In the genomic region with DNA sequence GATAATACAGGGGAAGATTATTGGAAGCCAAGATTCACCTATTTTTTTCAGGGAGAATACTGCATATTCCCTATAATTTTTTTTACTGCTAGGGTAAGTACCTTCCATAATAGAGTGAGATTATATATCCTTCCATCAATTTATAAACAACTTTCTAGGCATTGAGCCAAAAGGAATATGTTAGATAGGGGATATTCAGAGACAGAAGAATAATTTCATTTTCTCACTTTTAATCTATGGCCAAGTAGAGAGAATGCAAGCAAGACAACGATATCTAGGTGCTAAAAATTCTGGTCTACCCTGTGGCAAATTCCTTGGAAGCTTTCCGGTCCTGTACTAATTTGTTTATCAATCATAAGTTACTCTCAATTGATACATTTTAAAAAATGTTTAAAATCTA, we compare ENCODE assay signal across 24 cellular contexts.
"Had no signal": no experiment of that assay in that cellular context is flagged by ENCODE, and none has a peak within 500 bp of the region (broad histone marks: within the 10 kb centered on the region; RNA-seq: fewer than 3 reads in every experiment).

No MANE protein-coding gene starts in this region.

- H3K9me3 ChIP-seq: esophagus squamous epithelium, left ventricle myocardium inferior, lower lobe of right lung, spleen, testis, tibial nerve, upper lobe of right lung, vagina had no signal

- DNase-seq: effector memory CD4-positive, alpha-beta T cell; esophagus squamous epithelium; foreskin fibroblast; immature natural killer cell; kidney; left cardiac atrium; left ventricle myocardium inferior; lower lobe of right lung; naive B cell; posterior cingulate gyrus; spleen; stimulated activated CD4-positive, alpha-beta T cell treated with anti-CD3 and anti-CD28 coated beads, Interleukin-15, amount 100 ng/mL, for 24 hours; stimulated activated CD4-positive, alpha-beta T cell treated with anti-CD3 and anti-CD28 coated beads, Interleukin-1b, Interleukin-23, amount 100 ng/mL, for 48 hours; stimulated activated CD4-positive, alpha-beta T cell treated with anti-CD3 and anti-CD28 coated beads, Interleukin-4, amount 100 ng/mL, for 24 hours; stimulated activated naive CD8-positive, alpha-beta T cell treated with anti-CD3 and anti-CD28 coated beads, Interleukin-15, amount 100 ng/mL, for 72 hours; testis; upper lobe of right lung had no signal

- H3K4me3 ChIP-seq: esophagus squamous epithelium, lower lobe of right lung, spleen, testis, tibial nerve, upper lobe of right lung, vagina had no signal

- H3K36me3 ChIP-seq: esophagus squamous epithelium, left ventricle myocardium inferior, lower lobe of right lung, tibial nerve, upper lobe of right lung, vagina had no signal

- ATAC-seq: left cardiac atrium; lower lobe of right lung; stimulated activated memory B cell treated with anti-CD40 and anti-IgM and Interleukin-4, amounts not matched to agents 10 μg/mL and 1 μg/mL and 100 μg/mL, for 72 hours; stimulated activated naive CD8-positive, alpha-beta T cell treated with anti-CD3 and anti-CD28 coated beads, Interleukin-15, amount 100 ng/mL, for 72 hours; upper lobe of right lung had no signal

- H3K4me3 Mint-ChIP-seq: immature natural killer cell; memory B cell; nephron; stimulated activated memory B cell treated with anti-CD40 and anti-IgM and Interleukin-4, amounts not matched to agents 10 μg/mL and 1 μg/mL and 100 μg/mL, for 72 hours; stimulated activated naive CD8-positive, alpha-beta T cell treated with anti-CD3 and anti-CD28 coated beads, Interleukin-15, amount 100 ng/mL, for 72 hours had no signal

- H3K27ac ChIP-seq: epithelial cell of prostate, esophagus squamous epithelium, lower lobe of right lung, spleen, testis, upper lobe of right lung, vagina had no signal

- H3K4me1 Mint-ChIP-seq: stimulated activated memory B cell treated with anti-CD40 and anti-IgM and Interleukin-4, amounts not matched to agents 10 μg/mL and 1 μg/mL and 100 μg/mL, for 72 hours; stimulated activated naive CD8-positive, alpha-beta T cell treated with anti-CD3 and anti-CD28 coated beads, Interleukin-15, amount 100 ng/mL, for 72 hours had no signal

- FAIRE-seq: endometrium, kidney had no signal

- H3K36me3 Mint-ChIP-seq: immature natural killer cell had no signal

- H3K27me3 Mint-ChIP-seq: memory B cell; naive B cell; stimulated activated memory B cell treated with anti-CD40 and anti-IgM and Interleukin-4, amounts not matched to agents 10 μg/mL and 1 μg/mL and 100 μg/mL, for 72 hours; stimulated activated naive CD8-positive, alpha-beta T cell treated with anti-CD3 and anti-CD28 coated beads, Interleukin-15, amount 100 ng/mL, for 72 hours had no signal

- H3K9me3 Mint-ChIP-seq: immature natural killer cell; memory B cell; naive B cell; nephron; stimulated activated memory B cell treated with anti-CD40 and anti-IgM and Interleukin-4, amounts not matched to agents 10 μg/mL and 1 μg/mL and 100 μg/mL, for 72 hours; stimulated activated naive CD8-positive, alpha-beta T cell treated with anti-CD3 and anti-CD28 coated beads, Interleukin-15, amount 100 ng/mL, for 72 hours had no signal

- H3K4me1 ChIP-seq: lower lobe of right lung, upper lobe of right lung, vagina had no signal

- H3K27ac Mint-ChIP-seq: memory B cell; nephron; stimulated activated memory B cell treated with anti-CD40 and anti-IgM and Interleukin-4, amounts not matched to agents 10 μg/mL and 1 μg/mL and 100 μg/mL, for 72 hours; stimulated activated naive CD8-positive, alpha-beta T cell treated with anti-CD3 and anti-CD28 coated beads, Interleukin-15, amount 100 ng/mL, for 72 hours had no signal

- H3K27me3 ChIP-seq: esophagus squamous epithelium, spleen, testis, tibial nerve, upper lobe of right lung, vagina had no signal
